In the genomic region with DNA sequence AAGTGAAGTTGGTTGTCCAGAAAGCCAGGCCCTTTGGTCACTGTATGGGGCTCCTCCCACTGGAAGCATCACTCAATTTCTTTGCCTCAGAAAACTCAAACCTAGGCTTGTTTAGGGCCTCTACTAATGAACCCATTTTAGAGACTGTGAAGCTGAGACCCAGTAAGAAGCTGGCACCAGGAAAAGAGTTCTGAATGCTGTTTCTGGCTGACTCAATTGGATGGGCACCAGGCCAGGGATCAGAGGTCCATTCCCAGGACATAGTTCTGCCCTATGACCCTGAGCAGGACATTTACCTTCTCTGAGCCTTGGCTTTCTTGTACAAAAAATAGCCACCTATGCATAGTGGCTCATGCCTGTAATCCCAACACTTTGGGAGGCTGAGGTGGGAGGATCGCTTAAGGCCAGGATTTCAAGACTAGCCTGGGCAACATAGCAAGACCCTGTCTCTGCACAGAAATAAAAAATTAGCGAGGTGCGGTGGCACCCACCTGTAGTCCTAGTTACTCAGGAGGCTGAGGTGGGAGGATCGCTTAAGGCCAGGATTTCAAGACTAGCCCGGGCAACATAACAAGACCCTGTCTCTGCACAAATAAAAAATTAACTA, we compare ENCODE assay signal across 22 cellular contexts. TPM values are rescaled to one million over a fixed set of nuclear protein-coding genes. Genes with fewer than 3 reads are reported as not detected.
A peak's percentile ranks its signal among the peaks of the same experiment; 100 is the strongest.
DNase-seq lines count a peak whose midpoint lies in the region; ATAC-seq, FAIRE-seq and TF ChIP-seq lines count a peak whose summit lies in the region.
"Had no signal": no experiment of that assay in that cellular context is flagged by ENCODE, and none has a peak within 500 bp of the region (broad histone marks: within the 10 kb centered on the region; RNA-seq: fewer than 3 reads in every experiment).

No MANE protein-coding gene starts in this region.

- CTCF ChIA-PET in K562 (lab: Yijun Ruan, JAX; ENCODE audit: low intra/inter-chr PET ratio), result no interaction called here

- no peak for TF ChIP-seq EP300 in K562 (IDR thresholded peaks at IDR 0.05; ENCODE audit: low read length)

- H2AFZ ChIP-seq in K562 (ENCODE audit: low read depth, low read length), result no peak overlapping the region

- H4K20me1 ChIP-seq in K562 (replicated peaks; ENCODE audit: control insufficient read depth, insufficient read depth, low read length), result no peaks in the 10 kb centered on the region; the same call in 1 of the 2 replicates

- H3K4me1 ChIP-seq in right atrium auricular region, result peaks cover 0 to 30% of the 10 kb centered on the region in 2 donors
- H3K4me1 ChIP-seq in K562 (replicated peaks in 1 of 2; ENCODE audit: control insufficient read depth in 2 of 2, insufficient read depth in 2 of 2, low read length in 2 of 2), result no peaks in the 10 kb centered on the region
- H3K4me1 ChIP-seq in liver (ENCODE audit: control insufficient read depth in 4 of 4, insufficient read depth in 4 of 4, low read length in 3 of 4), result no peaks in the 10 kb centered on the region
- H3K4me1 ChIP-seq in small intestine (ENCODE audit: control insufficient read depth in 2 of 2, insufficient read depth in 1 of 2, low read depth in 1 of 2, low read length in 1 of 2), result no peaks in the 10 kb centered on the region
- H3K4me1 ChIP-seq: BE2C, HAP-1 had no signal

- no peak overlapping the region for H3K4me2 ChIP-seq in K562 (ENCODE audit: insufficient read depth, low read length)

- POLR2A ChIA-PET in K562 (lab: Yijun Ruan, JAX), result interaction anchor here (0.5 to 2.1 kb wide), 2 partner anchors 11 to 16 kb away, joined by 3 to 5 read pairs; no protein-coding TSS in a partner anchor

- no peak overlapping the region for H3K4me3 ChIP-seq in right atrium auricular region
- H3K4me3 ChIP-seq in K562, result no peak overlapping the region
- H3K4me3 ChIP-seq in liver (ENCODE audit: low read depth in 1 of 3, low read length in 3 of 3), result no peak overlapping the region
- H3K4me3 ChIP-seq in small intestine (ENCODE audit: low read depth in 1 of 2, low read length in 2 of 2), result no peak overlapping the region
- H3K4me3 ChIP-seq: HAP-1 had no signal

- WGBS in K562 (ENCODE audit: insufficient coverage, low coverage, missing lambda C conversion rate), result 8% methylated on average over 5 of the region's 5 CpGs
- 99% methylated on average over 5 of the region's 5 CpGs for WGBS in liver
- WGBS in small intestine, 3 donors, result 96 to 97% (median 96%) methylated on average over 5 of the region's 5 CpGs

- H3K27ac ChIP-seq in right atrium auricular region, result peak overlapping the region; percentile 64 to 70
- H3K27ac ChIP-seq in K562 (ENCODE audit: extremely low read depth, low read depth, low read length), result no peak overlapping the region
- no peak overlapping the region for H3K27ac ChIP-seq in liver (ENCODE audit: low read depth in 1 of 2, low read length in 2 of 2)
- H3K27ac ChIP-seq in small intestine (ENCODE audit: low read depth in 1 of 2, low read length in 1 of 2), result no peak overlapping the region

- no peaks in the 10 kb centered on the region for H3K79me2 ChIP-seq in K562 (ENCODE audit: control insufficient read depth, insufficient read depth, low read length)

- no peak overlapping the region for H3K9ac ChIP-seq in K562 (ENCODE audit: insufficient read depth in 1 of 2, low read depth in 2 of 2, low read length in 2 of 2)
- H3K9ac ChIP-seq in liver (ENCODE audit: low read depth in 1 of 2, low read length in 2 of 2), result no peak overlapping the region

- H3K36me3 ChIP-seq in right atrium auricular region (peaks cover 20% of the 10 kb centered on the region), K562 (ENCODE audit: control insufficient read depth, insufficient read depth, low read length) (no peaks in the 10 kb centered on the region), liver (ENCODE audit: control insufficient read depth in 4 of 4, insufficient read depth in 3 of 4, low read depth in 1 of 4, low read length in 3 of 4) (peaks cover under 1 to 36% (median 11%) of the 10 kb centered on the region in 4 donors), small intestine (ENCODE audit: control insufficient read depth in 2 of 2, insufficient read depth in 2 of 2, low read length in 2 of 2) (no peaks in the 10 kb centered on the region)

- in situ Hi-C loops in K562 (cut with MboI), result no loop called here

- no TSS peak for BruUV-seq in K562 (replicated peaks; lab: Mats Ljungman, UMichigan)

- H3K9me1 ChIP-seq in K562 (ENCODE audit: control insufficient read depth, insufficient read depth, low read length), result no peaks in the 10 kb centered on the region

- H3K9me3 ChIP-seq in right atrium auricular region (no peaks in the 10 kb centered on the region), K562 (replicated peaks; ENCODE audit: control insufficient read depth, insufficient read depth, low read depth, low read length) (no peaks in the 10 kb centered on the region), liver (ENCODE audit: control insufficient read depth in 4 of 4, low read length in 3 of 4) (no peaks in the 10 kb centered on the region), small intestine (ENCODE audit: control insufficient read depth, low read depth) (no peaks in the 10 kb centered on the region)
- H3K9me3 ChIP-seq: BE2C, HAP-1 had no signal

- no peaks in the 10 kb centered on the region for H3K27me3 ChIP-seq in right atrium auricular region
- peaks cover 0 to 9% of the 10 kb centered on the region in 2 experiments; a peak in 2 of 5 replicates for H3K27me3 ChIP-seq in K562 (ENCODE audit: control insufficient read depth in 2 of 2, insufficient read depth in 2 of 2, low read length in 2 of 2)
- H3K27me3 ChIP-seq in liver (ENCODE audit: control insufficient read depth in 4 of 4, insufficient read depth in 4 of 4, low read length in 3 of 4), result no peaks in the 10 kb centered on the region
- H3K27me3 ChIP-seq in small intestine (ENCODE audit: control insufficient read depth in 2 of 2, insufficient read depth in 2 of 2, low read length in 2 of 2), result no peaks in the 10 kb centered on the region
- H3K27me3 ChIP-seq: BE2C had no signal

- intact Hi-C loops in cardiac septum (cut with DNase I), result loop anchor here (5.0 kb wide), 2 partner anchors 88 to 193 kb away; no protein-coding TSS in a partner anchor
- intact Hi-C loops in K562 (cut with micrococcal nuclease), result loop anchor here (5.0 kb wide), 1 partner anchor 193 kb away; no protein-coding TSS in a partner anchor

- TF ChIP-seq RAD21 in K562 (CRISPR knock-in tag; conservative IDR thresholded peaks at IDR 0.05 in 1 of 2, IDR thresholded peaks at IDR 0.05 in 1 of 2) (no peak), liver (IDR thresholded peaks at IDR 0.05) (no peak)

- DNase-seq in right atrium auricular region (ENCODE audit: low spot score) (no peak), cardiac septum (ENCODE audit: low spot score) (no peak), K562 (ENCODE audit: extremely low read depth in 1 of 4, low spot score in 3 of 4) (no peak), small intestine (peak; percentile 47), cerebellar nuclear complex (lab: John Stamatoyannopoulos, UW) (no peak), NCI-H748 (lab: John Stamatoyannopoulos, UW; ENCODE audit: unreplicated experiment) (no peak)
- DNase-seq: 8988T; BE2C; C1 segment of cervical spinal cord; CD4-positive, CD25-positive, alpha-beta regulatory T cell; CD8-positive, alpha-beta memory T cell; COR-L47; DMS 273 treated with DMSO at 0.1 percent for 48 hours; DMS53; DND-41; EL had no signal

- FAIRE-seq in K562 (lab: Jason Lieb, UNC) (no peak), small intestine (lab: Jason Lieb, UNC) (no peak)
- FAIRE-seq: GM12892, GM18507 had no signal

- TF ChIP-seq CTCF in right atrium auricular region (IDR thresholded peaks at IDR 0.05) (no peak), K562 (IDR thresholded peaks at IDR 0.05 in 2 of 3, conservative IDR thresholded peaks at IDR 0.05 in 1 of 3; ENCODE audit: insufficient read depth in 2 of 3, low read depth in 1 of 3, low read length in 3 of 3) (no peak), liver (IDR thresholded peaks at IDR 0.05; ENCODE audit: low read depth, low read length, missing input control) (no peak)

- no peak for TF ChIP-seq POLR2A in K562 (conservative IDR thresholded peaks at IDR 0.05)

- ATAC-seq in K562 (no peak), HG02981 (IDR thresholded peaks at IDR 0.05; ENCODE audit: unreplicated experiment) (no peak)

RNA-seq across cellular contexts. Expression of a gene that starts 30.6 kb away (rescaled TPM):
- total RNA-seq in right atrium auricular region (10 to 100 TPM; 31.2 to 60.4 TPM), cardiac septum (40.6 TPM), K562 (2014; rRNA removed) (1.2 and 2.4 TPM in 2 replicates), K562 (2014; rRNA removed; fragmentation: Illumina TruSeq; extraction: Trizol) (0.83 and 0.95 TPM in 2 replicates), K562 (2015; rRNA removed; fragmentation: Illumina TruSeq; extraction: Trizol) (1.7 and 2.4 TPM in 2 replicates), K562 (2021) (3.6 and 5.1 TPM in 2 replicates), liver (10 to 100 TPM; 19.7 to 30.4 TPM)
- total RNA-seq in K562 (2011; cell fraction: chromatin; rRNA removed; ENCODE audit: low replicate concordance), result 6.8 and 14.8 TPM in 2 replicates
- 10.3 and 17.2 TPM in 2 replicates for total RNA-seq in K562 (2011; cell fraction: nucleolus; rRNA removed)
- 10.2 and 18.6 TPM in 2 replicates for total RNA-seq in K562 (2011; cell fraction: nucleoplasm; rRNA removed)
- polyA plus RNA-seq in K562 (2011; rRNA removed) (2.3 and 7.3 TPM in 2 replicates), K562 (2014; fragmentation: Illumina TruSeq; extraction: Trizol) (3.1 and 4.9 TPM in 2 replicates), K562 (2014; fragmentation: Nextera tagmentation; extraction: Ambion mirVana) (under 1 TPM; 0.11 to 0.29 TPM), K562 (2014; rRNA removed) (2.1 and 2.3 TPM in 2 replicates), liver (10 to 100 TPM; 12.9 to 37.9 TPM), small intestine (10 to 100 TPM in 2 of 3 donors, 1 to 10 TPM in 1; 7.8 to 40.7 (median 10.3) TPM)
- 3.6 and 4.3 TPM in 2 replicates for polyA plus RNA-seq in K562 (2011; cell fraction: cytosol; rRNA removed)
- 9.5 and 13.6 TPM in 2 replicates for polyA plus RNA-seq in K562 (2011; cell fraction: nucleus; rRNA removed)
- polyA plus RNA-seq in K562 (2012), result 4.8 and 11.7 TPM in 2 replicates
- 1.5 and 3.7 TPM in 2 replicates for polyA minus RNA-seq in K562 (2011; rRNA and poly(A)+ RNA removed)
- polyA minus RNA-seq in K562 (2011; cell fraction: cytosol; rRNA and poly(A)+ RNA removed), result 4.5 and 7.6 TPM in 2 replicates
- 2.4 and 3.2 TPM in 2 replicates for polyA minus RNA-seq in K562 (2011; cell fraction: nucleus; rRNA and poly(A)+ RNA removed)
- total RNA-seq: CD4-positive, CD25-positive, alpha-beta regulatory T cell had no signal
- polyA plus RNA-seq: CD4-positive, CD25-positive, alpha-beta regulatory T cell; CD8-positive, alpha-beta memory T cell had no signal

RNA-seq across cellular contexts. Expression of a gene that starts 38.4 kb away (rescaled TPM):
- total RNA-seq in right atrium auricular region (10 to 100 TPM; 32.7 to 68.5 TPM), cardiac septum (55.3 TPM), K562 (2014; rRNA removed) (not detected in 2 replicates), K562 (2014; rRNA removed; fragmentation: Illumina TruSeq; extraction: Trizol) (not detected in 2 replicates), K562 (2015; rRNA removed; fragmentation: Illumina TruSeq; extraction: Trizol) (not detected in 2 replicates), K562 (2021) (not detected in 2 replicates), liver (under 1 TPM; 0.25 to 0.37 TPM)
- total RNA-seq in K562 (2011; cell fraction: chromatin; rRNA removed; ENCODE audit: low replicate concordance), result not detected in 2 replicates
- total RNA-seq in K562 (2011; cell fraction: nucleolus; rRNA removed), result not detected in 2 replicates
- total RNA-seq in K562 (2011; cell fraction: nucleoplasm; rRNA removed), result not detected in 2 replicates
- polyA plus RNA-seq in K562 (2011; rRNA removed) (not detected in 2 replicates), K562 (2014; fragmentation: Illumina TruSeq; extraction: Trizol) (not detected in 2 replicates), K562 (2014; fragmentation: Nextera tagmentation; extraction: Ambion mirVana) (not detected), K562 (2014; rRNA removed) (not detected in 2 replicates), liver (under 1 TPM in 1 of 2 donors, not detected in 1; 0.16 TPM), small intestine (1 to 10 TPM in 2 of 3 donors, not detected in 1; 1.9 TPM)
- polyA plus RNA-seq in K562 (2011; cell fraction: cytosol; rRNA removed), result not detected in 2 replicates
- polyA plus RNA-seq in K562 (2011; cell fraction: nucleus; rRNA removed), result not detected in 2 replicates
- 0.01 TPM in 1 of 2 replicates, not detected in the other for polyA plus RNA-seq in K562 (2012)
- polyA minus RNA-seq in K562 (2011; rRNA and poly(A)+ RNA removed), result not detected in 2 replicates
- polyA minus RNA-seq in K562 (2011; cell fraction: cytosol; rRNA and poly(A)+ RNA removed), result not detected in 2 replicates
- polyA minus RNA-seq in K562 (2011; cell fraction: nucleus; rRNA and poly(A)+ RNA removed), result not detected in 2 replicates
- total RNA-seq: CD4-positive, CD25-positive, alpha-beta regulatory T cell; CD8-positive, alpha-beta memory T cell; HT-29 had no signal
- polyA plus RNA-seq: CD4-positive, CD25-positive, alpha-beta regulatory T cell; CD8-positive, alpha-beta memory T cell had no signal

Comparison
In these comparisons a context has a peak if more than half of its experiments do, and no peak if none do; other contexts are left out.
1. H3K27ac ChIP-seq: peak in right atrium auricular region (2 of 2); none in K562 (single experiment), liver (0 of 2) and small intestine (0 of 2).
2. RNA of a gene that starts 38.4 kb away (total RNA-seq): 32.7 to 68.5 TPM in right atrium auricular region and 55.3 TPM in cardiac septum (single experiment); 0.25 to 0.37 TPM in liver and not detected in K562; every median in the first group is over 10 times any median in the second.